25 cellular contexts compared by ENCODE assay signal in the genomic region with DNA sequence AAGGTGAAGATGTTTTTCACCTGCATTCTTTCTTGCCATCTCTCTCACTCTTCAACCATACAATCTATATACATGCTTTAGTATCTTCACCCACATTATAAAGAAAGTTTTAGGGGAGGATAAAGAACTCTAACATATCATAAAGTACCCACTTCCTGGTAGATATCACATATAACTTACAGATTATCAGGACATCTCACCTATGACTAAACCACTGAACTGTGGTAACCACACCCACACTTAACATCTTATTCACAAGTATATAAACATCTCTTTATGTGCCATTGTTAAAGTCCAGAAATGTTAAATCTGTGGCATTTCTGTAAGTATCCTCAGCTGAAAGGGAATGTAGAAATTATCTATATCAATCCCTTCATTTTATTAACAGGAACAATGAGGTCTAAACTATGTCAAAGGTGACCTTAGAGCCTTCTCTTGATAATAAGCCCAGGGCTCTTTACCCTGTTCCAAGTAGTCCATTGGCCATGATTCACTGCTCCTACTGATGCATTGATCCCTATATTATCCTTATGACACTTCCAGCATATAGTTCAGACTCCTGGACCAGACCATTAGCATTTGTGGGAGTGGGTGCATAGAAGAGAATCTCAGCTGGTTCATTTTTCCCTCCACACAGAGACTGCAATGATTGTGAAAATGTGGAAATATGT.
"Had no signal": no experiment of that assay in that cellular context is flagged by ENCODE, and none has a peak within 500 bp of the region (broad histone marks: within the 10 kb centered on the region; RNA-seq: fewer than 3 reads in every experiment).

No MANE protein-coding gene starts in this region.

- H3K4me1 ChIP-seq: esophagus squamous epithelium, gastroesophageal sphincter, lower lobe of right lung, prostate gland, tibial nerve had no signal

- H3K9me3 Mint-ChIP-seq: activated CD8-positive, alpha-beta T cell treated with anti-CD3 and anti-CD28 coated beads for 36 hours; activated naive CD4-positive, alpha-beta T cell treated with anti-CD3 and anti-CD28 coated beads, Interleukin-2, amount 50 U/mL, for 72 hours; nephron; stimulated activated naive CD8-positive, alpha-beta T cell treated with anti-CD3 and anti-CD28 coated beads, Interleukin-15, Interleukin-2, amounts not matched to agents 100 ng/mL and 50 ng/mL, for 24 hours; WTC11 had no signal

- ATAC-seq: activated CD8-positive, alpha-beta memory T cell treated with anti-CD3 and anti-CD28 coated beads, Interleukin-2, amount 10 ng/mL, durations not matched to agents 7 days and 5 days; activated CD8-positive, alpha-beta T cell treated with anti-CD3 and anti-CD28 coated beads for 36 hours; activated naive CD4-positive, alpha-beta T cell treated with anti-CD3 and anti-CD28 coated beads, Interleukin-2, amount 50 U/mL, for 72 hours; gastroesophageal sphincter; heart left ventricle; left lobe of liver; lower lobe of right lung; SK-N-SH treated with all-trans-retinoic acid at 6 μM for 48 hours; WTC11 had no signal

- H3K4me3 ChIP-seq: dorsolateral prefrontal cortex, esophagus squamous epithelium, gastroesophageal sphincter, heart left ventricle, lower lobe of right lung, ovary, prostate gland, tibial nerve had no signal

- H3K36me3 ChIP-seq: brain microvascular endothelial cell, esophagus squamous epithelium, gastroesophageal sphincter, heart left ventricle, lower lobe of right lung, neutrophil, ovary, prostate gland, tibial nerve had no signal

- H3K9me3 ChIP-seq: esophagus squamous epithelium, gastroesophageal sphincter, heart left ventricle, lower lobe of right lung, neutrophil, ovary, prostate gland, tibial nerve had no signal

- H3K27me3 Mint-ChIP-seq: activated CD8-positive, alpha-beta memory T cell treated with anti-CD3 and anti-CD28 coated beads, Interleukin-2, amount 10 ng/mL, durations not matched to agents 7 days and 5 days had no signal

- H3K4me3 Mint-ChIP-seq: activated CD8-positive, alpha-beta memory T cell treated with anti-CD3 and anti-CD28 coated beads, Interleukin-2, amount 10 ng/mL, durations not matched to agents 7 days and 5 days; activated CD8-positive, alpha-beta T cell treated with anti-CD3 and anti-CD28 coated beads for 36 hours; nephron; stimulated activated naive CD8-positive, alpha-beta T cell treated with anti-CD3 and anti-CD28 coated beads, Interleukin-15, Interleukin-2, amounts not matched to agents 100 ng/mL and 50 ng/mL, for 24 hours; WTC11 had no signal

- H3K27me3 ChIP-seq: brain microvascular endothelial cell, esophagus squamous epithelium, gastroesophageal sphincter, heart left ventricle, neutrophil, ovary, tibial nerve had no signal

- H3K27ac Mint-ChIP-seq: activated CD8-positive, alpha-beta memory T cell treated with anti-CD3 and anti-CD28 coated beads, Interleukin-2, amount 10 ng/mL, durations not matched to agents 7 days and 5 days; activated CD8-positive, alpha-beta T cell treated with anti-CD3 and anti-CD28 coated beads for 36 hours; activated naive CD4-positive, alpha-beta T cell treated with anti-CD3 and anti-CD28 coated beads, Interleukin-2, amount 50 U/mL, for 72 hours; nephron; stimulated activated naive CD8-positive, alpha-beta T cell treated with anti-CD3 and anti-CD28 coated beads, Interleukin-15, Interleukin-2, amounts not matched to agents 100 ng/mL and 50 ng/mL, for 24 hours; WTC11 had no signal

- H3K36me3 Mint-ChIP-seq: activated CD8-positive, alpha-beta memory T cell treated with anti-CD3 and anti-CD28 coated beads, Interleukin-2, amount 10 ng/mL, durations not matched to agents 7 days and 5 days; activated naive CD4-positive, alpha-beta T cell treated with anti-CD3 and anti-CD28 coated beads, Interleukin-2, amount 50 U/mL, for 72 hours; WTC11 had no signal

- H3K27ac ChIP-seq: brain microvascular endothelial cell, dorsolateral prefrontal cortex, esophagus squamous epithelium, gastroesophageal sphincter, heart left ventricle, lower lobe of right lung, neutrophil, ovary, prostate gland, tibial nerve had no signal

- DNase-seq: activated CD4-positive, alpha-beta T cell treated with anti-CD3 and anti-CD28 coated beads for 48 hours; activated CD8-positive, alpha-beta memory T cell treated with anti-CD3 and anti-CD28 coated beads, Interleukin-2, amount 10 ng/mL, durations not matched to agents 7 days and 5 days; activated CD8-positive, alpha-beta T cell treated with anti-CD3 and anti-CD28 coated beads for 36 hours; activated T-cell treated with anti-CD3 and anti-CD28 coated beads for 4 hours; aorta; brain microvascular endothelial cell; central memory CD4-positive, alpha-beta T cell; dorsolateral prefrontal cortex; esophagus squamous epithelium; heart left ventricle; kidney; lower lobe of right lung; ovary; stimulated activated CD4-positive, alpha-beta T cell treated with anti-CD3 and anti-CD28 coated beads, Interleukin-4, amount 100 ng/mL, for 24 hours; T-helper 9 cell had no signal
